Comparison of ENCODE assay signal across 11 cellular contexts in the genomic region with DNA sequence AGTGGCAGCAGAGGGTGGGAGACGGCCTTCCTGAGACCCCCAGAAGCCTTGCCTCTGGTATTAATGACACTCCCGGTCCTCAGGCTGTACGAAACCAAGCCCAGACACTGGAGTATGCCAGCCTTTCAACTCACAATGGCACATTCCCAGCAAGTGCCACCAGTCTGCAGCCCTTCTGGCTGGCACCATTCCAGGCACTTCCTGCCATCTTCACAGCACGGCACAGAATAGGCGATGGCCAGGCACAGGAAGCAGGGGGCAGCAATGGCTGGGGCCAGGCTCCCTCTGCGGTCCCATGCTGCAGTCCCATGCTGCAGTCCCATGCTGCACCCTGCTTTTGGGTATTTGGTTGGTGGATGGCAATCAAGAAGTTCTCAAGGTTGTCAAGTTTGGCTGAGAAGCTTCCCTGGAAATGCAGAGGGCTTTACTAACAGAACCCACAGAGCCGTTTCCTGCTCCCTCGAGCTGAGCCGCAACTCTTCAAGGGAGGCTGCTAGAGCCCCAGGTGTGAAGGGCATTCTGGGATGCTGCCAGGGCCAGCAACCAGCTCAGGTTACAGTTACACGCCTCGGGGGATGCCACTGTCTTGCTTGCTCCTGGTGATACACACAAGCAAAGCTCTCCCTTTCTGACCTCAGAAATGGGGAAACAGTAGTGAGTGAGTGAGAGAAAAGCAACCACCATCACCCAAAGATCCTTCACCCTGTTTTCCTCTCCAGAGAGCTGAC. TPM values are rescaled to one million over a fixed set of nuclear protein-coding genes. Genes with fewer than 3 reads are reported as not detected.
DNase-seq lines count a peak whose midpoint lies in the region; ATAC-seq, FAIRE-seq and TF ChIP-seq lines count a peak whose summit lies in the region.
"Had no signal": no experiment of that assay in that cellular context is flagged by ENCODE, and none has a peak within 500 bp of the region (broad histone marks: within the 10 kb centered on the region; RNA-seq: fewer than 3 reads in every experiment).

No MANE protein-coding gene starts in this region.

- FAIRE-seq in GM12891 (lab: Jason Lieb, UNC), result no peak

- DNase-seq in SIG-M5 treated with dmso at 0.1 percent for 504 hours (lab: John Stamatoyannopoulos, UW; ENCODE audit: unreplicated experiment) (peak; percentile 48), SIG-M5 (lab: John Stamatoyannopoulos, UW) (no peak), NCI-H2171 (lab: John Stamatoyannopoulos, UW) (peak; percentile 85), cerebellar cortex (ENCODE audit: low spot score) (peak; percentile 78), prostate gland (ENCODE audit: low spot score) (peak; percentile 58), GM12891 (ENCODE audit: insufficient read length, low spot score) (no peak), HuH-7 (ENCODE audit: low spot score) (no peak)
- DNase-seq: ACHN; activated T-cell treated with anti-CD3 and anti-CD28 coated beads, Interleukin-2, amount 50 U/mL, for 24 hours; spleen had no signal

- WGBS in prostate gland, result 62% methylated on average over 11 of the region's 11 CpGs

- H3K4me1 ChIP-seq in prostate gland (replicated peaks), result peaks cover 41% of the 10 kb centered on the region

- peak in 1 of 4 experiments; percentile 6 for TF ChIP-seq CTCF in prostate gland (IDR thresholded peaks at IDR 0.05)

- H3K9me3 ChIP-seq in prostate gland, result no peaks in the 10 kb centered on the region
- H3K9me3 ChIP-seq: spleen had no signal

- no peak overlapping the region for H3K4me3 ChIP-seq in prostate gland
- H3K4me3 ChIP-seq: spleen had no signal

- intact Hi-C loops in prostate gland (cut with DNase I), result loop anchor here (5.0 kb wide), 1 partner anchor 38 kb away; a partner anchor contains a TSS

- no peak for ATAC-seq in HG02642 (IDR thresholded peaks at IDR 0.05; ENCODE audit: poor library complexity, unreplicated experiment)

- H3K27me3 ChIP-seq in prostate gland (replicated peaks; ENCODE audit: insufficient read depth), result no peaks in the 10 kb centered on the region

- no peaks in the 10 kb centered on the region for H3K36me3 ChIP-seq in prostate gland
- H3K36me3 ChIP-seq: spleen had no signal

- TF ChIP-seq POLR2A in prostate gland (IDR thresholded peaks at IDR 0.05) (no peak), GM12891 (IDR thresholded peaks at IDR 0.05; ENCODE audit: low read depth, low read length) (no peak)

- H3K27ac ChIP-seq in prostate gland, result no peak overlapping the region
- H3K27ac ChIP-seq: spleen had no signal

TF ChIP-seq in GM12891, 5 proteins besides CTCF, POLR2A, EP300 and RAD21:
- TF ChIP-seq POLR2AphosphoS5 (IDR thresholded peaks at IDR 0.05; ENCODE audit: low read depth, low read length) (no peak), POU2F2 (IDR thresholded peaks at IDR 0.05; ENCODE audit: low read depth, low read length) (no peak), PAX5 (IDR thresholded peaks at IDR 0.05; ENCODE audit: insufficient read depth, low read length, severe bottlenecking) (no peak)
TF ChIP-seq in GM12891: peak in this region for 0.

RNA-seq across cellular contexts. Expression of a gene that starts 23.8 kb away (rescaled TPM):
- total RNA-seq in prostate gland, result 10 to 100 TPM in 1 of 2 donors, 1 to 10 TPM in 1; 6.6 to 17.3 TPM
- polyA plus RNA-seq in GM12891 (2012; ENCODE audit: low read depth, missing spikeins), result 4.7 TPM

RNA-seq across cellular contexts. Expression of a gene that starts 37.4 kb away (rescaled TPM):
- 10 to 100 TPM; 27.1 to 50.0 TPM for total RNA-seq in prostate gland
- 14.1 TPM for polyA plus RNA-seq in GM12891 (2012; ENCODE audit: low read depth, missing spikeins)

Comparison
In these comparisons a context has a peak if more than half of its experiments do, and no peak if none do; other contexts are left out.
1. DNase-seq: peak in SIG-M5 treated with dmso at 0.1 percent for 504 hours (single experiment), NCI-H2171 (single experiment), cerebellar cortex (single experiment) and prostate gland (single experiment); none in SIG-M5 (single experiment), GM12891 (single experiment) and HuH-7 (single experiment).